ENCODE assay signal across 1 cellular context in the genomic region with DNA sequence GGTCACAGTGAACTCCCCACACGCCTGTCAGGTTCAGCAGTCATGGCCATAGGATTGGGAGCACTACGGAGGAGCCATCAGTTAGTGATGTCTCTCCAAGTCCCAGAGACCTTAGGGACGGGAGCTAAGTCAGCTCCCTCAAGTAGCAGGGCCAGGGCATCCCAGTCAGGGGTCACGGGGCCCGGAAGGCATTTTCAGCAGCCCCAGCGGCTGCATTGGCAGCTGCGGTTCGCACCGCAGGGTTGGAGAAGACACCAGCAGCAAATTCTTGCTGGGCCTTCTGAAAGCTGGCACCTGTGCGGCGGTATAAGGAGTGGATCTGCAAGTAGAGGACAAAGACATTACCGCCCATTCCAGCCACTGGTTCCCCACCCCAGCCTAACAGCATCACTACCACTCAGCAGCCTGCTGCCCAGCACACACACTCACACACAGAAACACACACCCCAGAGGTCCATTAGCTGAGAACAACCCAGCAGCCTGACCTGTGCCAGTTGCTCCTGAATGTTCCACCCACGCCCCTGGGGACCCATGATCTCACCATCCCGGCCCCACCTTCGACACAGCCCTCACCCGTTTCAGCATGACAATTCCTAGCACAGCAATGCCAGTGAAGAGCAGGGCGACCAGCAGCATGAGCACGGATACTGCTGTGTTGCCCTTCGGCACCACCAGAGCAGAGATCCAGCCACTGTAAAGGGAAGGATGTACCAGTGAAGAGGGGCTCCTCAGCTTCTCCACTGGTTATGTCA.
TF ChIP-seq lines count a peak whose summit lies in the region.

No MANE protein-coding gene starts in this region.

TF ChIP-seq in HEK293, 187 proteins besides CTCF, POLR2A, EP300 and RAD21 (continued from another document):
- TF ChIP-seq, protein P1, sequence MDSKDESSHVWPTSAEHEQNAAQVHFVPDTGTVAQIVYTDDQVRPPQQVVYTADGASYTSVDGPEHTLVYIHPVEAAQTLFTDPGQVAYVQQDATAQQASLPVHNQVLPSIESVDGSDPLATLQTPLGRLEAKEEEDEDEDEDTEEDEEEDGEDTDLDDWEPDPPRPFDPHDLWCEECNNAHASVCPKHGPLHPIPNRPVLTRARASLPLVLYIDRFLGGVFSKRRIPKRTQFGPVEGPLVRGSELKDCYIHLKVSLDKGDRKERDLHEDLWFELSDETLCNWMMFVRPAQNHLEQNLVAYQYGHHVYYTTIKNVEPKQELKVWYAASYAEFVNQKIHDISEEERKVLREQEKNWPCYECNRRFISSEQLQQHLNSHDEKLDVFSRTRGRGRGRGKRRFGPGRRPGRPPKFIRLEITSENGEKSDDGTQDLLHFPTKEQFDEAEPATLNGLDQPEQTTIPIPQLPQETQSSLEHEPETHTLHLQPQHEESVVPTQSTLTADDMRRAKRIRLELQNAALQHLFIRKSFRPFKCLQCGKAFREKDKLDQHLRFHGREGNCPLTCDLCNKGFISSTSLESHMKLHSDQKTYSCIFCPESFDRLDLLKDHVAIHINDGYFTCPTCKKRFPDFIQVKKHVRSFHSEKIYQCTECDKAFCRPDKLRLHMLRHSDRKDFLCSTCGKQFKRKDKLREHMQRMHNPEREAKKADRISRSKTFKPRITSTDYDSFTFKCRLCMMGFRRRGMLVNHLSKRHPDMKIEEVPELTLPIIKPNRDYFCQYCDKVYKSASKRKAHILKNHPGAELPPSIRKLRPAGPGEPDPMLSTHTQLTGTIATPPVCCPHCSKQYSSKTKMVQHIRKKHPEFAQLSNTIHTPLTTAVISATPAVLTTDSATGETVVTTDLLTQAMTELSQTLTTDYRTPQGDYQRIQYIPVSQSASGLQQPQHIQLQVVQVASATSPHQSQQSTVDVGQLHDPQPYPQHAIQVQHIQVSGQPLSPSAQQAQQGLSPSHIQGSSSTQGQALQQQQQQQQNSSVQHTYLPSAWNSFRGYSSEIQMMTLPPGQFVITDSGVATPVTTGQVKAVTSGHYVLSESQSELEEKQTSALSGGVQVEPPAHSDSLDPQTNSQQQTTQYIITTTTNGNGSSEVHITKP (tag by site-specific recombination; IDR thresholded peaks at IDR 0.05), result peak; percentile 30; the same call in 1 of the 2 replicates
- TF ChIP-seq, protein P2, sequence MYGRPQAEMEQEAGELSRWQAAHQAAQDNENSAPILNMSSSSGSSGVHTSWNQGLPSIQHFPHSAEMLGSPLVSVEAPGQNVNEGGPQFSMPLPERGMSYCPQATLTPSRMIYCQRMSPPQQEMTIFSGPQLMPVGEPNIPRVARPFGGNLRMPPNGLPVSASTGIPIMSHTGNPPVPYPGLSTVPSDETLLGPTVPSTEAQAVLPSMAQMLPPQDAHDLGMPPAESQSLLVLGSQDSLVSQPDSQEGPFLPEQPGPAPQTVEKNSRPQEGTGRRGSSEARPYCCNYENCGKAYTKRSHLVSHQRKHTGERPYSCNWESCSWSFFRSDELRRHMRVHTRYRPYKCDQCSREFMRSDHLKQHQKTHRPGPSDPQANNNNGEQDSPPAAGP (tag by site-specific recombination; IDR thresholded peaks at IDR 0.05), result peak; percentile 94
- TF ChIP-seq ZNF366 (tag by site-specific recombination; conservative IDR thresholded peaks at IDR 0.05), result peak; percentile 27; the same call in 1 of the 2 replicates
- peak; percentile 35 for TF ChIP-seq GLIS1 (tag by site-specific recombination; IDR thresholded peaks at IDR 0.05)
- peak; percentile 79; the same call in 1 of the 2 replicates for TF ChIP-seq ZNF394 (tag by site-specific recombination; IDR thresholded peaks at IDR 0.05; ENCODE audit: borderline replicate concordance)
- TF ChIP-seq, protein P3, sequence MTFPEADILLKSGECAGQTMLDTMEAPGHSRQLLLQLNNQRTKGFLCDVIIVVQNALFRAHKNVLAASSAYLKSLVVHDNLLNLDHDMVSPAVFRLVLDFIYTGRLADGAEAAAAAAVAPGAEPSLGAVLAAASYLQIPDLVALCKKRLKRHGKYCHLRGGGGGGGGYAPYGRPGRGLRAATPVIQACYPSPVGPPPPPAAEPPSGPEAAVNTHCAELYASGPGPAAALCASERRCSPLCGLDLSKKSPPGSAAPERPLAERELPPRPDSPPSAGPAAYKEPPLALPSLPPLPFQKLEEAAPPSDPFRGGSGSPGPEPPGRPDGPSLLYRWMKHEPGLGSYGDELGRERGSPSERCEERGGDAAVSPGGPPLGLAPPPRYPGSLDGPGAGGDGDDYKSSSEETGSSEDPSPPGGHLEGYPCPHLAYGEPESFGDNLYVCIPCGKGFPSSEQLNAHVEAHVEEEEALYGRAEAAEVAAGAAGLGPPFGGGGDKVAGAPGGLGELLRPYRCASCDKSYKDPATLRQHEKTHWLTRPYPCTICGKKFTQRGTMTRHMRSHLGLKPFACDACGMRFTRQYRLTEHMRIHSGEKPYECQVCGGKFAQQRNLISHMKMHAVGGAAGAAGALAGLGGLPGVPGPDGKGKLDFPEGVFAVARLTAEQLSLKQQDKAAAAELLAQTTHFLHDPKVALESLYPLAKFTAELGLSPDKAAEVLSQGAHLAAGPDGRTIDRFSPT (tag by site-specific recombination; IDR thresholded peaks at IDR 0.05), result 0 out of 2 replicates have a peak, but pooled peaks have one; percentile 39
- TF ChIP-seq ZSCAN30 (tag by site-specific recombination; IDR thresholded peaks at IDR 0.05), result no peak
- TF ChIP-seq, protein P4, sequence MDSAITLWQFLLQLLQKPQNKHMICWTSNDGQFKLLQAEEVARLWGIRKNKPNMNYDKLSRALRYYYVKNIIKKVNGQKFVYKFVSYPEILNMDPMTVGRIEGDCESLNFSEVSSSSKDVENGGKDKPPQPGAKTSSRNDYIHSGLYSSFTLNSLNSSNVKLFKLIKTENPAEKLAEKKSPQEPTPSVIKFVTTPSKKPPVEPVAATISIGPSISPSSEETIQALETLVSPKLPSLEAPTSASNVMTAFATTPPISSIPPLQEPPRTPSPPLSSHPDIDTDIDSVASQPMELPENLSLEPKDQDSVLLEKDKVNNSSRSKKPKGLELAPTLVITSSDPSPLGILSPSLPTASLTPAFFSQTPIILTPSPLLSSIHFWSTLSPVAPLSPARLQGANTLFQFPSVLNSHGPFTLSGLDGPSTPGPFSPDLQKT (IDR thresholded peaks at IDR 0.05; ENCODE audit: borderline replicate concordance, low read depth, low read length), result no peak
- TF ChIP-seq ZNF544 (tag by site-specific recombination; IDR thresholded peaks at IDR 0.05), result no peak
- TF ChIP-seq ZBTB20 (tag by site-specific recombination; IDR thresholded peaks at IDR 0.05), result peak; percentile 31
- TF ChIP-seq ZBTB48 (tag by site-specific recombination; IDR thresholded peaks at IDR 0.05), result peak; percentile 25; the same call in 1 of the 2 replicates
- peak; percentile 57; the same call in 1 of the 2 replicates for TF ChIP-seq SP7 (tag by site-specific recombination; IDR thresholded peaks at IDR 0.05)
- TF ChIP-seq, protein P5, sequence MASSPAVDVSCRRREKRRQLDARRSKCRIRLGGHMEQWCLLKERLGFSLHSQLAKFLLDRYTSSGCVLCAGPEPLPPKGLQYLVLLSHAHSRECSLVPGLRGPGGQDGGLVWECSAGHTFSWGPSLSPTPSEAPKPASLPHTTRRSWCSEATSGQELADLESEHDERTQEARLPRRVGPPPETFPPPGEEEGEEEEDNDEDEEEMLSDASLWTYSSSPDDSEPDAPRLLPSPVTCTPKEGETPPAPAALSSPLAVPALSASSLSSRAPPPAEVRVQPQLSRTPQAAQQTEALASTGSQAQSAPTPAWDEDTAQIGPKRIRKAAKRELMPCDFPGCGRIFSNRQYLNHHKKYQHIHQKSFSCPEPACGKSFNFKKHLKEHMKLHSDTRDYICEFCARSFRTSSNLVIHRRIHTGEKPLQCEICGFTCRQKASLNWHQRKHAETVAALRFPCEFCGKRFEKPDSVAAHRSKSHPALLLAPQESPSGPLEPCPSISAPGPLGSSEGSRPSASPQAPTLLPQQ (tag by site-specific recombination; IDR thresholded peaks at IDR 0.05), result peak; percentile 89
- peak; percentile 69; the same call in 1 of the 2 replicates for TF ChIP-seq ZNF600 (tag by site-specific recombination; IDR thresholded peaks at IDR 0.05)
- TF ChIP-seq ZBTB1 (tag by site-specific recombination; IDR thresholded peaks at IDR 0.05), result no peak
- peak; percentile 36 for TF ChIP-seq EGR2 (tag by site-specific recombination; IDR thresholded peaks at IDR 0.05; ENCODE audit: low read depth)
- peak; percentile 4; the same call in 1 of the 2 replicates for TF ChIP-seq SP2 (tag by site-specific recombination; IDR thresholded peaks at IDR 0.05)
